18 cellular contexts compared by ENCODE assay signal in genomic region chr5:116271432-116271831, GRCh38.
DNase-seq lines count a peak whose midpoint lies in the region; ATAC-seq, FAIRE-seq and TF ChIP-seq lines count a peak whose summit lies in the region.
"Had no signal": no experiment of that assay in that cellular context is flagged by ENCODE, and none has a peak within 500 bp of the region (broad histone marks: within the 10 kb centered on the region; RNA-seq: fewer than 3 reads in every experiment).

No MANE protein-coding gene starts in this region.

- H2AFZ ChIP-seq in mammary epithelial cell (ENCODE audit: low read depth, low read length) = no peak overlapping the region

- CTCF ChIA-PET in mammary epithelial cell (lab: Charles Lee; ENCODE audit: low non-redundant PET) (no interaction called here), MCF 10A (lab: Yijun Ruan, JAX) (interaction anchor here (0.5 kb wide), 1 partner anchor 157 kb away, joined by 3 read pairs; no protein-coding TSS in a partner anchor), WTC11 (lab: Charles Lee) (no interaction called here)

- no peak for ATAC-seq in pancreas
- ATAC-seq in WTC11 = no peak
- ATAC-seq: left lung had no signal

- POLR2A ChIA-PET in MCF 10A (lab: Yijun Ruan, JAX) = no interaction called here
- POLR2A ChIA-PET in WTC11 (lab: Charles Lee) = no interaction called here

- H3K79me2 ChIP-seq in mammary epithelial cell (ENCODE audit: insufficient read depth, low read length) = no peaks in the 10 kb centered on the region

- no peaks in the 10 kb centered on the region for H3K36me3 Mint-ChIP-seq in MCF 10A (ENCODE audit: insufficient read depth, unreplicated experiment)
- H3K36me3 Mint-ChIP-seq in WTC11 = peaks cover 11% of the 10 kb centered on the region
- H3K36me3 Mint-ChIP-seq in chondrocyte (ENCODE audit: low read depth) = peaks cover 5% of the 10 kb centered on the region

- H3K4me3 ChIP-seq in mammary epithelial cell (replicated peaks in 1 of 3; ENCODE audit: insufficient read depth in 1 of 3, low read depth in 2 of 3, low read length in 3 of 3) = no peak overlapping the region
- H3K4me3 ChIP-seq in fibroblast of mammary gland (ENCODE audit: control insufficient read depth, low read depth, low read length) = no peak overlapping the region
- no peak overlapping the region for H3K4me3 ChIP-seq in pancreas
- H3K4me3 ChIP-seq: coronary artery, left lung, psoas muscle had no signal

- H3K9me3 ChIP-seq in mammary epithelial cell (replicated peaks; ENCODE audit: insufficient read depth, low read length) = no peaks in the 10 kb centered on the region
- no peaks in the 10 kb centered on the region for H3K9me3 ChIP-seq in pancreas

- no peaks in the 10 kb centered on the region for H3K27me3 ChIP-seq in mammary epithelial cell (ENCODE audit: insufficient read depth, low read length)
- no peaks in the 10 kb centered on the region for H3K27me3 ChIP-seq in pancreas
- H3K27me3 ChIP-seq: left lung had no signal

- in situ Hi-C loops in mammary epithelial cell (cut with MboI; ENCODE audit: low sequenced_read_pairs in 2 of 2) = no loop called here

- no peak overlapping the region for H3K9ac ChIP-seq in mammary epithelial cell (ENCODE audit: insufficient read depth, low read length)

- no peak for TF ChIP-seq CTCF in mammary epithelial cell (conservative IDR thresholded peaks at IDR 0.05 in 1 of 2, IDR thresholded peaks at IDR 0.05 in 1 of 2; ENCODE audit: extremely low read depth in 1 of 2, insufficient read depth in 1 of 2, low read depth in 1 of 2, low read length in 2 of 2)
- TF ChIP-seq CTCF in MCF 10A (IDR thresholded peaks at IDR 0.05; ENCODE audit: unreplicated experiment) = no peak
- TF ChIP-seq CTCF in fibroblast of mammary gland (conservative IDR thresholded peaks at IDR 0.05; ENCODE audit: control insufficient read depth, insufficient read depth, low read depth, low read length) = no peak
- TF ChIP-seq CTCF in pancreas (IDR thresholded peaks at IDR 0.05) = no peak
- no peak for TF ChIP-seq CTCF in WTC11 (IDR thresholded peaks at IDR 0.05)
- no peak for TF ChIP-seq CTCF in chondrocyte (IDR thresholded peaks at IDR 0.05)

- no peak overlapping the region for H3K4me2 ChIP-seq in mammary epithelial cell (ENCODE audit: insufficient read depth, low read depth, low read length)

- dilution Hi-C loops in mammary epithelial cell (cut with HindIII; ENCODE audit: low sequenced_read_pairs) = no loop called here

- WGBS in mammary epithelial cell (ENCODE audit: low coverage, missing lambda C conversion rate) = 75% methylated on average over 1 of the region's 1 CpG
- 87 to 97% methylated on average over 1 of the region's 1 CpG for WGBS in pancreas, 2 donors

- no peaks in the 10 kb centered on the region for H4K20me1 ChIP-seq in mammary epithelial cell (ENCODE audit: insufficient read depth, low read length)

- no peak overlapping the region for H3K4me3 Mint-ChIP-seq in MCF 10A (ENCODE audit: unreplicated experiment)
- H3K4me3 Mint-ChIP-seq in WTC11 = no peak overlapping the region
- no peak overlapping the region for H3K4me3 Mint-ChIP-seq in chondrocyte (ENCODE audit: unreplicated experiment)
- H3K4me3 Mint-ChIP-seq: activated CD4-positive, alpha-beta memory T cell treated with anti-CD3 and anti-CD28 coated beads for 36 hours; activated T-helper 1 cell treated with anti-CD3 and anti-CD28 coated beads, Interleukin-12 subunit alpha, Interleukin-12 subunit beta, Interleukin-2, Interleukin-4 antibody, amounts not matched to agents 30 ng/mL and 10 ng/mL and 1 ng/mL, durations not matched to agents 14 hours and 24 hours and 36 hours had no signal

- H3K27ac ChIP-seq in mammary epithelial cell (ENCODE audit: insufficient read depth, low read depth, low read length) = no peak overlapping the region
- H3K27ac ChIP-seq in pancreas = no peak overlapping the region
- H3K27ac ChIP-seq: coronary artery, psoas muscle had no signal

- H3K36me3 ChIP-seq in mammary epithelial cell (ENCODE audit: insufficient read depth, low read length) (peaks cover 1% of the 10 kb centered on the region), pancreas (no peaks in the 10 kb centered on the region)

- H3K9me3 Mint-ChIP-seq in MCF 10A (ENCODE audit: unreplicated experiment) = peaks cover 8% of the 10 kb centered on the region
- H3K9me3 Mint-ChIP-seq in WTC11 = peaks cover 7% of the 10 kb centered on the region; the same call in 1 of the 2 replicates
- H3K9me3 Mint-ChIP-seq in chondrocyte (ENCODE audit: low read depth) = peaks cover 22% of the 10 kb centered on the region

- DNase-seq in mammary epithelial cell (peak; percentile 24), MCF 10A (ENCODE audit: unreplicated experiment) (no peak), MV-4-11 (lab: John Stamatoyannopoulos, UW) (peak; percentile 87), fibroblast of mammary gland (ENCODE audit: low read depth) (peak; percentile 72), pancreas (no peak), WTC11 (ENCODE audit: low spot score) (no peak), chondrocyte (ENCODE audit: low spot score) (no peak)
- no peak for DNase-seq in activated CD8-positive, alpha-beta memory T cell treated with anti-CD3 and anti-CD28 coated beads, Interleukin-2, amount 50 U/mL, for 48 hours
- DNase-seq: activated CD4-positive, alpha-beta memory T cell treated with anti-CD3 and anti-CD28 coated beads for 36 hours; amniotic stem cell; erythroblast; left lung; NCI-H1417; psoas muscle; T1000 had no signal

- BruUV-seq in mammary epithelial cell (replicated peaks; lab: Mats Ljungman, UMichigan) = no TSS peak
- no TSS peak for BruUV-seq in MCF 10A (replicated peaks; lab: Mats Ljungman, UMichigan)

- H3K27ac Mint-ChIP-seq in MCF 10A (ENCODE audit: low read depth, unreplicated experiment) (no peak overlapping the region), WTC11 (no peak overlapping the region), chondrocyte (ENCODE audit: unreplicated experiment) (no peak overlapping the region)
- H3K27ac Mint-ChIP-seq: activated CD4-positive, alpha-beta memory T cell treated with anti-CD3 and anti-CD28 coated beads for 36 hours; activated T-helper 1 cell treated with anti-CD3 and anti-CD28 coated beads, Interleukin-12 subunit alpha, Interleukin-12 subunit beta, Interleukin-2, Interleukin-4 antibody, amounts not matched to agents 30 ng/mL and 10 ng/mL and 1 ng/mL, durations not matched to agents 14 hours and 24 hours and 36 hours had no signal

- H3K4me1 ChIP-seq in mammary epithelial cell (ENCODE audit: insufficient read depth, low read length) (no peaks in the 10 kb centered on the region), pancreas (peaks cover 0 to 9% (median 0%) of the 10 kb centered on the region in 3 donors)
- H3K4me1 ChIP-seq: left lung, psoas muscle had no signal

- intact Hi-C loops in mammary epithelial cell (cut with micrococcal nuclease) = no loop called here
- intact Hi-C loops in MCF 10A (cut with micrococcal nuclease) = no loop called here
- intact Hi-C loops in pancreas (cut with DNase I) = no loop called here

- FAIRE-seq in pancreas (lab: Jason Lieb, UNC) = no peak
- FAIRE-seq: GM18507 had no signal

- H3K4me1 Mint-ChIP-seq in MCF 10A (ENCODE audit: insufficient read depth, unreplicated experiment) = peaks cover 7% of the 10 kb centered on the region
- H3K4me1 Mint-ChIP-seq in WTC11 = no peaks in the 10 kb centered on the region
- peaks cover 5% of the 10 kb centered on the region for H3K4me1 Mint-ChIP-seq in chondrocyte (ENCODE audit: low read depth)

- H3K27me3 Mint-ChIP-seq in MCF 10A (ENCODE audit: insufficient read depth, unreplicated experiment) = no peaks in the 10 kb centered on the region
- no peaks in the 10 kb centered on the region for H3K27me3 Mint-ChIP-seq in WTC11 (ENCODE audit: low read depth)
- H3K27me3 Mint-ChIP-seq in chondrocyte (ENCODE audit: low read depth) = no peaks in the 10 kb centered on the region
- H3K27me3 Mint-ChIP-seq: activated CD4-positive, alpha-beta memory T cell treated with anti-CD3 and anti-CD28 coated beads for 36 hours had no signal

TF ChIP-seq in WTC11, 78 proteins besides CTCF, POLR2A, EP300 and RAD21:
- TF ChIP-seq CBFB (CRISPR knock-in tag; IDR thresholded peaks at IDR 0.05; ENCODE audit: low read depth) = no peak
- no peak for TF ChIP-seq E2F4 (CRISPR knock-in tag; IDR thresholded peaks at IDR 0.05; ENCODE audit: borderline replicate concordance, low read depth)
- TF ChIP-seq ZSCAN18 (CRISPR knock-in tag; IDR thresholded peaks at IDR 0.05) = no peak
- TF ChIP-seq FOXP1 (CRISPR knock-in tag; IDR thresholded peaks at IDR 0.05; ENCODE audit: borderline replicate concordance) = no peak
- no peak for TF ChIP-seq ZNF671 (CRISPR knock-in tag; IDR thresholded peaks at IDR 0.05)

Comparison
In these comparisons a context has a peak if more than half of its experiments do, and no peak if none do; other contexts are left out.
1. DNase-seq: peak in mammary epithelial cell (single experiment), MV-4-11 (single experiment) and fibroblast of mammary gland (single experiment); none in MCF 10A (single experiment), pancreas (0 of 6), WTC11 (single experiment), chondrocyte (single experiment) and activated CD8-positive, alpha-beta memory T cell treated with anti-CD3 and anti-CD28 coated beads, Interleukin-2, amount 50 U/mL, for 48 hours (single experiment).